In the genomic region with DNA sequence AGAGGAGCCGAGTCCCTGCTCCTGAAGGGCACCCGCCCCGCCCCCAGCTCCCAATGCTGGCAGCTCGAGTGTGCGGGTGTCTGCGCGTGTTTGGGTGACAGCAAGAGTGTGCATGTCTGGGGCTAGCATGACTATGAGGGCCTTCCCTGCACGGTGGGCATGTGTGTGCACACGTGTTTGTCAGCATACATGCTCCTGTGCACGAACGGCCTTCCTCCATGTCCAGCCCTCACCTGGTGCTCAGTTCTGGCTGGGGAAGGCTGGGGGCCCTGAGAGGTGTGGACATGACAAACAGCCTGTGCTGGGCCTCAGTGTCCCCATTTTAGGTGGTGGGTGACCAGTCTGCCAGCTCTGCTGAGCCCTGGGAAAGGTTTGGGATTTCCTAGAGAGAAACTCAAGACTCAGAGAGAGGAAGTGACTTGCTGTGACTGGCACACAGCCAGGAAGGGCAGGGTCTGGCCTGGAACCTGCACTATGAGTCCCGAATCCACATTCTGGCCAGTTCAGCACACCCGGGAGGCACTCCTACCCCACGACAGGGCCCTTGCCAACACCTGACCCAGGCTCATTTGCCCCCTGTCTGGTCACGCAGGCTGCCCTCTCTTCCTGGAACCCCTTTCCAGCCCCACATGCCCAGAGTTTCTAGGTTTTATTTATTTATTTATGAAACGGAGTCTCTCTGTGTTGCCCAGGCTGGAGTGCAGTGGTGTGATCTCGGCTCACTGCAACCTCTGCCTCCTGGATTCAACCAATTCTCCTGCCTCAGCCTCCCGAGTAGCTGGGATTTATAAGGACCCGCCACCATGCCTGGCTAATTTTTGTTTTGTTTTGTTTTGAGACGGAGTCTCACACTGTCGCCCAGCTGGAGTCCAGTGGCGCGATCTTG, we compare ENCODE assay signal across 1 cellular context.
TF ChIP-seq lines count a peak whose summit lies in the region.

No MANE protein-coding gene starts in this region.

TF ChIP-seq in GM12878, 131 proteins besides CTCF, POLR2A, EP300 and RAD21 (continues in another document):
- TF ChIP-seq TCF7 (IDR thresholded peaks at IDR 0.05; ENCODE audit: borderline replicate concordance) (no peak), PRDM15 (CRISPR knock-in tag; IDR thresholded peaks at IDR 0.05) (no peak), IRF5 (IDR thresholded peaks at IDR 0.05; ENCODE audit: borderline replicate concordance) (no peak), EED (IDR thresholded peaks at IDR 0.05; ENCODE audit: low read depth) (no peak), DPF2 (IDR thresholded peaks at IDR 0.05) (0 out of 2 replicates have a peak, but pooled peaks have one; percentile 15), CHD1 (IDR thresholded peaks at IDR 0.05; ENCODE audit: low read depth, low read length) (no peak), POU2F2 (IDR thresholded peaks at IDR 0.05; ENCODE audit: borderline replicate concordance, low read depth, low read length) (peak; percentile 16; the same call in 1 of the 3 replicates), ZNF592 (IDR thresholded peaks at IDR 0.05) (no peak), YY1 (IDR thresholded peaks at IDR 0.05; ENCODE audit: low read depth, low read length) (no peak), ELK1 (IDR thresholded peaks at IDR 0.05; ENCODE audit: low read depth, low read length) (no peak), PAX5 (IDR thresholded peaks at IDR 0.05; ENCODE audit: borderline replicate concordance, low read depth, low read length) (peak; percentile 48; the same call in 1 of the 2 replicates), STAT1 (conservative IDR thresholded peaks at IDR 0.05) (no peak), SREBF2 (IDR thresholded peaks at IDR 0.05; ENCODE audit: low read length) (no peak), BACH1 (IDR thresholded peaks at IDR 0.05; ENCODE audit: borderline replicate concordance) (no peak), ZNF384 (IDR thresholded peaks at IDR 0.05; ENCODE audit: borderline replicate concordance, low read depth, low read length) (no peak), MLLT1 (IDR thresholded peaks at IDR 0.05) (no peak), ZNF622 (IDR thresholded peaks at IDR 0.05) (no peak), WRNIP1 (IDR thresholded peaks at IDR 0.05; ENCODE audit: borderline replicate concordance, low read depth, low read length) (no peak), IKZF1 (conservative IDR thresholded peaks at IDR 0.05) (peak; percentile 16; the same call in 1 of the 2 replicates), RCOR1 (conservative IDR thresholded peaks at IDR 0.05; ENCODE audit: low read depth, low read length) (no peak), ATF3 (IDR thresholded peaks at IDR 0.05; ENCODE audit: borderline replicate concordance, extremely low read depth, low read depth, low read length) (no peak), BCL3 (IDR thresholded peaks at IDR 0.05; ENCODE audit: borderline replicate concordance, insufficient read depth, low read depth, low read length, poor library complexity, severe bottlenecking) (no peak), IRF4 (IDR thresholded peaks at IDR 0.05; ENCODE audit: low read depth, low read length) (no peak), PAX8 (IDR thresholded peaks at IDR 0.05) (no peak), NBN (IDR thresholded peaks at IDR 0.05) (no peak), BMI1 (IDR thresholded peaks at IDR 0.05; ENCODE audit: borderline replicate concordance) (no peak), SMC3 (IDR thresholded peaks at IDR 0.05; ENCODE audit: borderline replicate concordance, low read length) (no peak), MTA3 (IDR thresholded peaks at IDR 0.05; ENCODE audit: borderline replicate concordance, low read length) (no peak), POLR2AphosphoS2 (IDR thresholded peaks at IDR 0.05; ENCODE audit: low read depth, low read length) (peak; percentile 89), MXI1 (IDR thresholded peaks at IDR 0.05; ENCODE audit: low read depth, low read length) (no peak), RUNX3 (IDR thresholded peaks at IDR 0.05; ENCODE audit: low read length) (no peak), NR2C2 (IDR thresholded peaks at IDR 0.05; ENCODE audit: borderline replicate concordance, control insufficient read depth, insufficient read length, low read depth) (no peak), ZNF274 (IDR thresholded peaks at IDR 0.05; ENCODE audit: insufficient read depth, insufficient read length) (no peak), CBX5 (IDR thresholded peaks at IDR 0.05; ENCODE audit: low read depth) (no peak)
- TF ChIP-seq, protein P1, sequence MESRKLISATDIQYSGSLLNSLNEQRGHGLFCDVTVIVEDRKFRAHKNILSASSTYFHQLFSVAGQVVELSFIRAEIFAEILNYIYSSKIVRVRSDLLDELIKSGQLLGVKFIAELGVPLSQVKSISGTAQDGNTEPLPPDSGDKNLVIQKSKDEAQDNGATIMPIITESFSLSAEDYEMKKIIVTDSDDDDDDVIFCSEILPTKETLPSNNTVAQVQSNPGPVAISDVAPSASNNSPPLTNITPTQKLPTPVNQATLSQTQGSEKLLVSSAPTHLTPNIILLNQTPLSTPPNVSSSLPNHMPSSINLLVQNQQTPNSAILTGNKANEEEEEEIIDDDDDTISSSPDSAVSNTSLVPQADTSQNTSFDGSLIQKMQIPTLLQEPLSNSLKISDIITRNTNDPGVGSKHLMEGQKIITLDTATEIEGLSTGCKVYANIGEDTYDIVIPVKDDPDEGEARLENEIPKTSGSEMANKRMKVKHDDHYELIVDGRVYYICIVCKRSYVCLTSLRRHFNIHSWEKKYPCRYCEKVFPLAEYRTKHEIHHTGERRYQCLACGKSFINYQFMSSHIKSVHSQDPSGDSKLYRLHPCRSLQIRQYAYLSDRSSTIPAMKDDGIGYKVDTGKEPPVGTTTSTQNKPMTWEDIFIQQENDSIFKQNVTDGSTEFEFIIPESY (IDR thresholded peaks at IDR 0.05): no peak
- TF ChIP-seq, protein P2, sequence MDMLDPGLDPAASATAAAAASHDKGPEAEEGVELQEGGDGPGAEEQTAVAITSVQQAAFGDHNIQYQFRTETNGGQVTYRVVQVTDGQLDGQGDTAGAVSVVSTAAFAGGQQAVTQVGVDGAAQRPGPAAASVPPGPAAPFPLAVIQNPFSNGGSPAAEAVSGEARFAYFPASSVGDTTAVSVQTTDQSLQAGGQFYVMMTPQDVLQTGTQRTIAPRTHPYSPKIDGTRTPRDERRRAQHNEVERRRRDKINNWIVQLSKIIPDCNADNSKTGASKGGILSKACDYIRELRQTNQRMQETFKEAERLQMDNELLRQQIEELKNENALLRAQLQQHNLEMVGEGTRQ (IDR thresholded peaks at IDR 0.05; ENCODE audit: borderline replicate concordance, low read depth, low read length): no peak
- TF ChIP-seq, protein P3, sequence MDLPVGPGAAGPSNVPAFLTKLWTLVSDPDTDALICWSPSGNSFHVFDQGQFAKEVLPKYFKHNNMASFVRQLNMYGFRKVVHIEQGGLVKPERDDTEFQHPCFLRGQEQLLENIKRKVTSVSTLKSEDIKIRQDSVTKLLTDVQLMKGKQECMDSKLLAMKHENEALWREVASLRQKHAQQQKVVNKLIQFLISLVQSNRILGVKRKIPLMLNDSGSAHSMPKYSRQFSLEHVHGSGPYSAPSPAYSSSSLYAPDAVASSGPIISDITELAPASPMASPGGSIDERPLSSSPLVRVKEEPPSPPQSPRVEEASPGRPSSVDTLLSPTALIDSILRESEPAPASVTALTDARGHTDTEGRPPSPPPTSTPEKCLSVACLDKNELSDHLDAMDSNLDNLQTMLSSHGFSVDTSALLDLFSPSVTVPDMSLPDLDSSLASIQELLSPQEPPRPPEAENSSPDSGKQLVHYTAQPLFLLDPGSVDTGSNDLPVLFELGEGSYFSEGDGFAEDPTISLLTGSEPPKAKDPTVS (IDR thresholded peaks at IDR 0.05; ENCODE audit: low read depth, low read length): no peak
